8 cellular contexts compared by ENCODE assay signal in the genomic region with DNA sequence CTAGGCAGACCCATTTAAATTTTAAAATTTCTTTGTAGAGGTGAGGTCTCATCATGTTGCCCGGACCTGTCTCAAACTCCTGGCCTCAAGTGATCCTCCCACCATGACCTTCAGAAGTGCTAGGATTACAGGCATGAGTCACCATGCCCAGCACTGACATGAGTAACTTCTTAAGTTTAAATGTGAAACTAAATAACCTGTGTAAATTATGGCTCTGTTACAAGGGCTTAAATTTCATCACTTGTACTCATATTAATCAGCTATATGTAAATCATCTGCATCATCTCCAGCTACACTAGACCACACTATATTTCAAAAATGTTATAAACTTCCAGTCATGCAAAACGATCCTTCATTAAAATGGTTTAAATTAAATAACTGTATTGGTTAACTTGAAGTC. TPM values are rescaled to one million over a fixed set of nuclear protein-coding genes. Genes with fewer than 3 reads are reported as not detected.
DNase-seq lines count a peak whose midpoint lies in the region; ATAC-seq and TF ChIP-seq lines count a peak whose summit lies in the region.

No MANE protein-coding gene starts in this region.

- peak; percentile 4 for DNase-seq in activated gamma-delta T cell treated with anti-CD3 and anti-CD28 coated beads, Interleukin-2, amount 50 U/mL, for 16 hours (ENCODE audit: low read depth)
- no peak for DNase-seq in activated gamma-delta T cell treated with Interleukin-2 at 50 U/mL for 16 hours
- peak; percentile 84 for DNase-seq in LHCN-M2 (ENCODE audit: low read depth)
- DNase-seq in amniotic epithelial cell (ENCODE audit: low read depth), result peak; percentile 98
- peak; percentile 37 to 43 (median 40) for DNase-seq in stimulated activated CD4-positive, alpha-beta T cell treated with anti-CD3 and anti-CD28 coated beads, Interleukin-12 subunit alpha, Interleukin-12 subunit beta, amount 100 ng/mL, for 48 hours (ENCODE audit: low read depth in 2 of 3, low spot score in 1 of 3)
- no peak for DNase-seq in hypothalamus (lab: John Stamatoyannopoulos, UW)
- DNase-seq in BE2C, result no peak

- no peak for TF ChIP-seq POLR2A in gastroesophageal sphincter (IDR thresholded peaks at IDR 0.05)

- H3K27me3 ChIP-seq in gastroesophageal sphincter (no peaks in the 10 kb centered on the region), BE2C (no peaks in the 10 kb centered on the region)

- no peak overlapping the region for H3K27ac ChIP-seq in gastroesophageal sphincter

- TF ChIP-seq EP300 in gastroesophageal sphincter (IDR thresholded peaks at IDR 0.05), result no peak

- H3K9me3 ChIP-seq in gastroesophageal sphincter (no peaks in the 10 kb centered on the region), BE2C (no peaks in the 10 kb centered on the region)

- H3K4me3 ChIP-seq in gastroesophageal sphincter (no peak overlapping the region), BE2C (ENCODE audit: low read depth, low read length) (no peak overlapping the region)

- ATAC-seq in gastroesophageal sphincter, result no peak

- WGBS in gastroesophageal sphincter (ENCODE audit: low coverage in 1 of 2), 2 donors, result 35 to 54% methylated on average over 2 of the region's 2 CpGs

- H3K36me3 ChIP-seq in gastroesophageal sphincter (peaks cover 0 to 46% of the 10 kb centered on the region in 2 donors), BE2C (peaks cover 1% of the 10 kb centered on the region)

- TF ChIP-seq CTCF in gastroesophageal sphincter (IDR thresholded peaks at IDR 0.05) (no peak), BE2C (IDR thresholded peaks at IDR 0.05; ENCODE audit: low read depth, low read length) (no peak)

- H3K4me1 ChIP-seq in gastroesophageal sphincter (no peaks in the 10 kb centered on the region), BE2C (no peaks in the 10 kb centered on the region)

RNA-seq across cellular contexts. Expression of a gene that starts 56.1 kb away (rescaled TPM):
- total RNA-seq in LHCN-M2 (2014; rRNA removed) (29.2 and 32.3 TPM in 2 replicates), gastroesophageal sphincter (10 to 100 TPM; 36.6 to 52.8 (median 45.8) TPM)
- polyA plus RNA-seq in LHCN-M2 (2012), result 12.3 TPM
- 32.5 TPM for polyA plus RNA-seq in BE2C (2012; ENCODE audit: insufficient read depth, insufficient read length, low read depth)

Comparison
In these comparisons a context has a peak if more than half of its experiments do, and no peak if none do; other contexts are left out.
1. DNase-seq: peak in activated gamma-delta T cell treated with anti-CD3 and anti-CD28 coated beads, Interleukin-2, amount 50 U/mL, for 16 hours (single experiment), LHCN-M2 (single experiment), amniotic epithelial cell (single experiment) and stimulated activated CD4-positive, alpha-beta T cell treated with anti-CD3 and anti-CD28 coated beads, Interleukin-12 subunit alpha, Interleukin-12 subunit beta, amount 100 ng/mL, for 48 hours (3 of 3); none in activated gamma-delta T cell treated with Interleukin-2 at 50 U/mL for 16 hours (single experiment), hypothalamus (0 of 51) and BE2C (single experiment).